In the genomic region with DNA sequence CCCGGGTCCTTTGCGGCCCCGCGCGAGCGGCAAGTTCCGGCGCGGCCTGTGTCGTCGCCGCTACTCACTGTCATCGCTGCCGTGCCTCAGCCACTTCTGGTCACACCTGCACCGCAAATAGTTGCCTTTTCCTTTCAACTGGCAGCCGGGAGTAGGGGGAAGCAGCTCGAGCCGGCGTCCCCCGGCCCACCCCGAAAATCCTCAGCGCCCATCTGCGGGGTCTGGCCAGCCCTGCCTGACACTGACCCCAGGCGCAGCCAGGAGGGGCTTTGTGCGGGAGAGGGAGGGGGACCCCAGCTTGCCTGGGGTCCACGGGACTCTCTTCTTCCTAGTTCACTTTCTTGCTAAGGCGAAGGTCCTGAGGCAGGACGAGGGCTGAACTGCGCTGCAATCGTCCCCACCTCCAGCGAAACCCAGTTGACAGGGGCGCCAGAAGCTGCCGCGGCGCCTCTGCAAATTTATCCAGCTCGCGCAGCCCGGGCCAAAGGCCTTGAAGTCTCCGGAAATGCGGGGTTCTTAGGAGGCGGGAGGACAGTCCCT, we compare ENCODE assay signal across 8 cellular contexts. TPM values are rescaled to one million over a fixed set of nuclear protein-coding genes. Genes with fewer than 3 reads are reported as not detected.
DNase-seq lines count a peak whose midpoint lies in the region; ATAC-seq and TF ChIP-seq lines count a peak whose summit lies in the region.

No MANE protein-coding gene starts in this region.

- no peaks in the 10 kb centered on the region for H3K36me3 Mint-ChIP-seq in CD8-positive, alpha-beta T cell
- peaks cover 4% of the 10 kb centered on the region for H3K36me3 Mint-ChIP-seq in effector memory CD8-positive, alpha-beta T cell (ENCODE audit: insufficient read depth)

- no peaks in the 10 kb centered on the region for H3K9me3 Mint-ChIP-seq in CD8-positive, alpha-beta T cell
- no peaks in the 10 kb centered on the region for H3K9me3 Mint-ChIP-seq in effector memory CD8-positive, alpha-beta T cell

- no peak for ATAC-seq in CD8-positive, alpha-beta T cell
- ATAC-seq in effector memory CD8-positive, alpha-beta T cell (replicated peaks), result peak; percentile 29

- peaks cover 31% of the 10 kb centered on the region for H3K4me1 ChIP-seq in CD8-positive, alpha-beta T cell (ENCODE audit: insufficient read depth, low read length)
- H3K4me1 ChIP-seq in HUES6 (ENCODE audit: control insufficient read depth, insufficient read depth, low read length) (peaks cover 31% of the 10 kb centered on the region), prostate gland (replicated peaks) (peaks cover 2% of the 10 kb centered on the region), uterus (peaks cover 0 to 24% of the 10 kb centered on the region in 2 donors)

- H3K4me3 Mint-ChIP-seq in CD8-positive, alpha-beta T cell, result peak overlapping the region; percentile 74
- H3K4me3 Mint-ChIP-seq in effector memory CD8-positive, alpha-beta T cell, result peak overlapping the region; percentile 45 to 80

- H3K27ac ChIP-seq in CD8-positive, alpha-beta T cell (ENCODE audit: low read depth, low read length), result no peak overlapping the region
- no peak overlapping the region for H3K27ac ChIP-seq in HUES6 (ENCODE audit: low read depth, low read length)
- H3K27ac ChIP-seq in prostate gland, result no peak overlapping the region
- H3K27ac ChIP-seq in uterus, result no peak overlapping the region

- H3K4me1 Mint-ChIP-seq in CD8-positive, alpha-beta T cell (ENCODE audit: low read depth), result peaks cover 48% of the 10 kb centered on the region
- H3K4me1 Mint-ChIP-seq in effector memory CD8-positive, alpha-beta T cell (ENCODE audit: low read depth in 2 of 2), result peaks cover 15 to 30% of the 10 kb centered on the region in 2 donors

- POLR2A ChIA-PET in CD8-positive, alpha-beta T cell (lab: Charles Lee), result no interaction called here

- no peak overlapping the region for H3K27ac Mint-ChIP-seq in CD8-positive, alpha-beta T cell
- H3K27ac Mint-ChIP-seq in effector memory CD8-positive, alpha-beta T cell, result no peak overlapping the region

- H3K36me3 ChIP-seq in CD8-positive, alpha-beta T cell (ENCODE audit: insufficient read depth, low read length), result no peaks in the 10 kb centered on the region
- H3K36me3 ChIP-seq in HUES6 (ENCODE audit: control insufficient read depth, insufficient read depth, low read length) (no peaks in the 10 kb centered on the region), prostate gland (no peaks in the 10 kb centered on the region), uterus (no peaks in the 10 kb centered on the region)

- TF ChIP-seq CTCF in CD8-positive, alpha-beta T cell (IDR thresholded peaks at IDR 0.05), result no peak
- TF ChIP-seq CTCF in prostate gland (IDR thresholded peaks at IDR 0.05), result no peak
- no peak for TF ChIP-seq CTCF in uterus (IDR thresholded peaks at IDR 0.05)

- CTCF ChIA-PET in CD8-positive, alpha-beta T cell (lab: Charles Lee), result no interaction called here

- H3K27me3 ChIP-seq in CD8-positive, alpha-beta T cell (ENCODE audit: insufficient read depth, low read length), result peaks cover 47% of the 10 kb centered on the region
- H3K27me3 ChIP-seq in HUES6 (ENCODE audit: control insufficient read depth, insufficient read depth, low read length) (peaks cover 100% of the 10 kb centered on the region), prostate gland (replicated peaks; ENCODE audit: insufficient read depth) (peaks cover 84% of the 10 kb centered on the region), uterus (peaks cover 16 to 85% of the 10 kb centered on the region in 2 donors)

- WGBS in prostate gland, result 4% methylated on average over 39 of the region's 41 CpGs

- H3K9me3 ChIP-seq in CD8-positive, alpha-beta T cell (ENCODE audit: low read length), result no peaks in the 10 kb centered on the region
- no peaks in the 10 kb centered on the region for H3K9me3 ChIP-seq in HUES6 (ENCODE audit: control insufficient read depth, insufficient read depth, low read depth, low read length)
- no peaks in the 10 kb centered on the region for H3K9me3 ChIP-seq in prostate gland
- H3K9me3 ChIP-seq in uterus, result no peaks in the 10 kb centered on the region

- peak overlapping the region; percentile 26 for H3K4me3 ChIP-seq in CD8-positive, alpha-beta T cell (ENCODE audit: low read depth, low read length)
- H3K4me3 ChIP-seq in HUES6 (ENCODE audit: low read depth, low read length) (peak overlapping the region; percentile 45; the same call in 1 of the 2 replicates), prostate gland (peak overlapping the region; percentile 8 to 22), uterus (peak overlapping the region in 1 of 2 donors; percentile 9)

- no peak overlapping the region for H3K9ac ChIP-seq in HUES6 (ENCODE audit: low read length)

- TF ChIP-seq POLR2A in prostate gland (IDR thresholded peaks at IDR 0.05) (no peak), uterus (IDR thresholded peaks at IDR 0.05) (no peak)

- peaks cover 65% of the 10 kb centered on the region for H3K27me3 Mint-ChIP-seq in CD8-positive, alpha-beta T cell (ENCODE audit: low read depth)
- H3K27me3 Mint-ChIP-seq in effector memory CD8-positive, alpha-beta T cell, result peaks cover 79 to 96% of the 10 kb centered on the region in 2 donors

- intact Hi-C loops in CD8-positive, alpha-beta T cell (cut with DNase I, micrococcal nuclease), result no loop called here
- intact Hi-C loops in prostate gland (cut with DNase I) (no loop called here), uterus (cut with DNase I; ENCODE audit: low total_unique reads) (no loop called here)

- no peak for DNase-seq in CD8-positive, alpha-beta T cell
- no peak for DNase-seq in effector memory CD8-positive, alpha-beta T cell
- DNase-seq in prostate gland (ENCODE audit: low spot score) (no peak), UCSD-AML1 (lab: John Stamatoyannopoulos, UW; ENCODE audit: unreplicated experiment) (no peak), mesenteric fat pad (ENCODE audit: low spot score) (no peak), uterus (no peak)
- DNase-seq in effector CD8-positive, alpha-beta T cell (lab: John Stamatoyannopoulos, UW), result no peak

RNA-seq across cellular contexts. Expression of a gene that starts 1.7 kb away (rescaled TPM):
- total RNA-seq in CD8-positive, alpha-beta T cell, result not detected
- total RNA-seq in prostate gland (not detected), mesenteric fat pad (not detected), uterus (not detected)

RNA-seq across cellular contexts. Expression of a gene that starts 47.6 kb away (rescaled TPM):
- total RNA-seq in CD8-positive, alpha-beta T cell, result not detected
- total RNA-seq in prostate gland, result under 1 TPM; 0.09 to 0.34 TPM
- 0.45 TPM for total RNA-seq in mesenteric fat pad
- under 1 TPM in 1 of 4 donors, not detected in 3; 0.29 TPM for total RNA-seq in uterus
